In the genomic region with DNA sequence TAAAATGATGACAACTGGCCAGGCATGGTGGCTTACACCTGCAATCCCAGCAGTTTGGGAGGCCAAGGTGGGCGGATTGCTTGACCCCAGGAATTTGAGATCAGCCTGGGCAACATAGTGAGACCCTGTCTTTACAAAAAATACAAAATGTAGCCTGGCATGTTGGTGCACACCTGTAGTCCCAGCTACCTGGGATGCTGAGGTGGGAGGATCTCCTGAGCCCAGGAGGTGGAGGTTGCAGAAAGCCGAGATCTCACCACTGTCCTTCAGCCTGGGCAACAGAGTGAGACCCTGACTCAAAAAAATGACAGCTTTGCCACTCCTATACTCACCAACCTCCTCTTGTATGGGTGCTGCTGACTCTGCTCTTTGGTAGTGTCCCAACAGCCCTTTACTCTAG, we compare ENCODE assay signal across 23 cellular contexts. TPM values are rescaled to one million over a fixed set of nuclear protein-coding genes. Genes with fewer than 3 reads are reported as not detected.
DNase-seq lines count a peak whose midpoint lies in the region; ATAC-seq, FAIRE-seq and TF ChIP-seq lines count a peak whose summit lies in the region.
"Had no signal": no experiment of that assay in that cellular context is flagged by ENCODE, and none has a peak within 500 bp of the region (broad histone marks: within the 10 kb centered on the region; RNA-seq: fewer than 3 reads in every experiment).

No MANE protein-coding gene starts in this region.

- POLR2A ChIA-PET in HEK293 (lab: Yijun Ruan, JAX) = interaction anchor here (1.1 kb wide), 1 partner anchor 21 kb away, joined by 3 read pairs; a partner anchor contains a TSS
- POLR2A ChIA-PET in H1 (lab: Charles Lee; ENCODE audit: partially characterized antibody) = interaction anchor here (1.1 to 1.5 kb wide), 3 partner anchors 14 to 34 kb away, joined by 3 read pairs; no protein-coding TSS in a partner anchor

- H3K4me3 ChIP-seq in HEK293 (ENCODE audit: low read depth, low read length) (no peak overlapping the region), H1 (ENCODE audit: extremely low read depth in 1 of 4, insufficient read depth in 2 of 4, low read depth in 3 of 4, low read length in 4 of 4) (no peak overlapping the region)
- H3K4me3 ChIP-seq: BLaER1, GM23248 had no signal

- H2BK5ac ChIP-seq in H1 (ENCODE audit: low read depth, low read length) = no peak overlapping the region

- H3K79me1 ChIP-seq in H1 (ENCODE audit: low read depth, low read length) = no peaks in the 10 kb centered on the region

- no peak overlapping the region for H3K4ac ChIP-seq in H1 (replicated peaks; ENCODE audit: insufficient read length, low read depth, low read length)

- no peaks in the 10 kb centered on the region for H3K27me3 ChIP-seq in H1 (replicated peaks in 1 of 4; ENCODE audit: control insufficient read depth in 3 of 4, extremely low read depth in 1 of 4, insufficient read depth in 3 of 4, low read length in 3 of 4)
- H3K27me3 ChIP-seq: BLaER1 had no signal

- no peak overlapping the region for H3K4me3 Mint-ChIP-seq in brain
- no peak overlapping the region for H3K4me3 Mint-ChIP-seq in stimulated activated effector memory CD8-positive, alpha-beta T cell treated with anti-CD3 and anti-CD28 coated beads, Interleukin-12 subunit alpha, Interleukin-12 subunit beta, amount 100 ng/mL, for 72 hours
- H3K4me3 Mint-ChIP-seq: B cell; CD4-positive, CD25-positive, alpha-beta regulatory T cell; CD8-positive, alpha-beta T cell; H9; HFFc6 had no signal

- TF ChIP-seq EP300 in H1 (IDR thresholded peaks at IDR 0.05; ENCODE audit: borderline replicate concordance in 1 of 2, low read depth in 2 of 2, low read length in 2 of 2) = no peak

- H3K4me1 Mint-ChIP-seq in brain = peaks cover 30% of the 10 kb centered on the region
- no peaks in the 10 kb centered on the region for H3K4me1 Mint-ChIP-seq in stimulated activated effector memory CD8-positive, alpha-beta T cell treated with anti-CD3 and anti-CD28 coated beads, Interleukin-12 subunit alpha, Interleukin-12 subunit beta, amount 100 ng/mL, for 72 hours
- H3K4me1 Mint-ChIP-seq: CD4-positive, CD25-positive, alpha-beta regulatory T cell; H9 had no signal

- no peak overlapping the region for H3K9ac ChIP-seq in H1 (replicated peaks in 1 of 4; ENCODE audit: extremely low read depth in 1 of 4, low read depth in 3 of 4, low read length in 3 of 4)
- H3K9ac ChIP-seq: BLaER1, GM23248 had no signal

- no peak overlapping the region for H2BK120ac ChIP-seq in H1 (replicated peaks; ENCODE audit: low read depth, low read length)

- no peaks in the 10 kb centered on the region for H4K20me1 ChIP-seq in H1 (replicated peaks in 1 of 2; ENCODE audit: control insufficient read depth in 1 of 2, insufficient read depth in 2 of 2, low read length in 2 of 2)

- H3K27ac ChIP-seq in HEK293 (ENCODE audit: extremely low read depth, low read depth, low read length) (no peak overlapping the region), H1 (ENCODE audit: low read depth, low read length) (no peak overlapping the region)
- H3K27ac ChIP-seq: 22Rv1, BLaER1, C4-2B, GM23248 had no signal

- peaks cover 0 to 11% of the 10 kb centered on the region in 2 experiments; a peak in 1 of 3 replicates for H3K36me3 ChIP-seq in HEK293 (ENCODE audit: control insufficient read depth in 2 of 2, insufficient read depth in 1 of 2, low read length in 2 of 2)
- no peaks in the 10 kb centered on the region for H3K36me3 ChIP-seq in H1 (ENCODE audit: control insufficient read depth in 2 of 4, insufficient read depth in 4 of 4, low read length in 3 of 4)

- no peak overlapping the region for H2BK15ac ChIP-seq in H1 (ENCODE audit: low read length)

- peak overlapping the region in 4 of 5 experiments; percentile 32 to 83 (median 48) for H3K27ac Mint-ChIP-seq in brain
- peak overlapping the region; percentile 66 for H3K27ac Mint-ChIP-seq in stimulated activated effector memory CD8-positive, alpha-beta T cell treated with anti-CD3 and anti-CD28 coated beads, Interleukin-12 subunit alpha, Interleukin-12 subunit beta, amount 100 ng/mL, for 72 hours
- H3K27ac Mint-ChIP-seq: B cell; CD4-positive, CD25-positive, alpha-beta regulatory T cell; CD8-positive, alpha-beta T cell; HFFc6 had no signal

- H3K18ac ChIP-seq in H1 (ENCODE audit: extremely low read depth, low read length) = no peak overlapping the region

- H3K4me1 ChIP-seq in HEK293 (ENCODE audit: control insufficient read depth, insufficient read depth, low read length) (0 out of 2 replicates have a peak, but pooled peaks cover 2% of the 10 kb centered on the region), H1 (replicated peaks in 1 of 4; ENCODE audit: control insufficient read depth in 3 of 4, insufficient read depth in 4 of 4, low read length in 3 of 4) (no peaks in the 10 kb centered on the region)
- H3K4me1 ChIP-seq: BLaER1 had no signal

- H2AFZ ChIP-seq in H1 (ENCODE audit: low read length) = no peak overlapping the region
- H2AFZ ChIP-seq: GM23248 had no signal

- H4K8ac ChIP-seq in H1 (ENCODE audit: extremely low read depth, insufficient read depth, low read length) = no peak overlapping the region

- DNase-seq in H1 (ENCODE audit: low read depth in 1 of 2, low spot score in 2 of 2) (no peak), EL (no peak)
- DNase-seq in stimulated activated effector memory CD8-positive, alpha-beta T cell treated with anti-CD3 and anti-CD28 coated beads, Interleukin-12 subunit alpha, Interleukin-12 subunit beta, amount 100 ng/mL, for 72 hours (ENCODE audit: low spot score in 2 of 2) = no peak
- DNase-seq in effector CD4-positive, alpha-beta T cell = no peak
- DNase-seq: Caco-2; CD4-positive, CD25-positive, alpha-beta regulatory T cell; CD8-positive, alpha-beta T cell; DMS79; GF-D8; GM23248; H9; HFFc6 had no signal

- no peaks in the 10 kb centered on the region for H3K23me2 ChIP-seq in H1 (ENCODE audit: low read depth, low read length)

- H2BK20ac ChIP-seq in H1 (ENCODE audit: low read length) = no peak overlapping the region

- H3K14ac ChIP-seq in H1 (ENCODE audit: insufficient read length) = no peak overlapping the region

- no peak overlapping the region for H3K56ac ChIP-seq in H1 (replicated peaks; ENCODE audit: insufficient read length, low read depth, low read length)

- no peaks in the 10 kb centered on the region for H3K79me2 ChIP-seq in H1 (ENCODE audit: control insufficient read depth in 1 of 2, insufficient read depth in 2 of 2, low read length in 2 of 2)

- peaks cover 6% of the 10 kb centered on the region for H3K27me3 Mint-ChIP-seq in brain
- H3K27me3 Mint-ChIP-seq: B cell; CD4-positive, CD25-positive, alpha-beta regulatory T cell had no signal

- CTCF ChIA-PET in HEK293 (lab: Yijun Ruan, JAX) (interaction anchor here (0.6 to 0.7 kb wide), 3 partner anchors 17 to 782 kb away, joined by 3 read pairs; no protein-coding TSS in a partner anchor), H1 (lab: Charles Lee; ENCODE audit: partially characterized antibody) (interaction anchor here (0.5 to 1.1 kb wide), 3 partner anchors 12 to 66 kb away, joined by 3 to 5 read pairs (median 3); no protein-coding TSS in a partner anchor)

- 95% methylated on average over 2 of the region's 2 CpGs; no CpG with 5 or more reads in 1 of the 2 experiments for WGBS in H1 (ENCODE audit: extremely low coverage in 1 of 2, insufficient coverage in 1 of 2, insufficient read length in 1 of 2, insufficient replicate concordance in 2 of 2, low coverage in 1 of 2, low lambda C conversion rate in 2 of 2, missing lambda C conversion rate in 1 of 2), 2 experiments

- peaks cover 82% of the 10 kb centered on the region for H3K36me3 Mint-ChIP-seq in brain
- peaks cover 55% of the 10 kb centered on the region for H3K36me3 Mint-ChIP-seq in stimulated activated effector memory CD8-positive, alpha-beta T cell treated with anti-CD3 and anti-CD28 coated beads, Interleukin-12 subunit alpha, Interleukin-12 subunit beta, amount 100 ng/mL, for 72 hours

- no peak overlapping the region for H3K23ac ChIP-seq in H1 (ENCODE audit: insufficient read length)

- FAIRE-seq in H1 (lab: Jason Lieb, UNC) = no peak
- FAIRE-seq: A204.1, GM12891, GM18507 had no signal

- H3K4me2 ChIP-seq in H1 (ENCODE audit: insufficient read depth in 1 of 2, low read depth in 2 of 2, low read length in 2 of 2) = no peak overlapping the region
- H3K4me2 ChIP-seq: BLaER1 had no signal

- TF ChIP-seq RAD21 in H1 (IDR thresholded peaks at IDR 0.05 in 1 of 2, conservative IDR thresholded peaks at IDR 0.05 in 1 of 2; ENCODE audit: low read depth in 2 of 2, low read length in 2 of 2) = no peak

- TF ChIP-seq POLR2A in H1 (IDR thresholded peaks at IDR 0.05; ENCODE audit: control extremely low read depth in 1 of 2, low read depth in 2 of 2, low read length in 2 of 2) = no peak

- H2AK5ac ChIP-seq in H1 (ENCODE audit: low read depth, low read length) = no peak overlapping the region

- no peak overlapping the region for H4K91ac ChIP-seq in H1 (replicated peaks; ENCODE audit: insufficient read length, low read length)

- peaks cover 0 to 2% (median 0%) of the 10 kb centered on the region in 5 experiments for H3K9me3 Mint-ChIP-seq in brain
- H3K9me3 Mint-ChIP-seq in stimulated activated effector memory CD8-positive, alpha-beta T cell treated with anti-CD3 and anti-CD28 coated beads, Interleukin-12 subunit alpha, Interleukin-12 subunit beta, amount 100 ng/mL, for 72 hours = no peaks in the 10 kb centered on the region
- H3K9me3 Mint-ChIP-seq: CD4-positive, CD25-positive, alpha-beta regulatory T cell; CD8-positive, alpha-beta T cell; H9; HFFc6 had no signal

- no peak for TF ChIP-seq CTCF in HEK293 (tag by site-specific recombination; IDR thresholded peaks at IDR 0.05)
- TF ChIP-seq CTCF in brain (conservative IDR thresholded peaks at IDR 0.05) = no peak
- TF ChIP-seq CTCF in H1 (IDR thresholded peaks at IDR 0.05; ENCODE audit: control extremely low read depth in 1 of 3, insufficient read depth in 1 of 3, low read depth in 1 of 3, low read length in 3 of 3) = no peak

- no peak for ATAC-seq in stimulated activated effector memory CD8-positive, alpha-beta T cell treated with anti-CD3 and anti-CD28 coated beads, Interleukin-12 subunit alpha, Interleukin-12 subunit beta, amount 100 ng/mL, for 72 hours
- ATAC-seq in GM19397 (IDR thresholded peaks at IDR 0.05; ENCODE audit: unreplicated experiment) = no peak
- ATAC-seq: CD8-positive, alpha-beta T cell; HCT116 had no signal

- H3K9me3 ChIP-seq in HEK293 (ENCODE audit: control insufficient read depth, insufficient read depth, low read depth, low read length) (no peaks in the 10 kb centered on the region), H1 (ENCODE audit: insufficient read depth in 2 of 2, low read depth in 1 of 2, low read length in 1 of 2) (no peaks in the 10 kb centered on the region)
- H3K9me3 ChIP-seq: BLaER1, Caco-2 had no signal

- H4K5ac ChIP-seq in H1 (ENCODE audit: insufficient read length, low read depth, low read length) = no peak overlapping the region

- H2BK12ac ChIP-seq in H1 (ENCODE audit: low read depth, low read length) = 0 out of 2 replicates have a peak overlapping the region, but pooled peaks have one; percentile 5

RNA-seq across cellular contexts. Expression of a gene that starts 18.6 kb away (rescaled TPM):
- 271 TPM for polyA plus RNA-seq in brain (ENCODE audit: insufficient read depth, low read depth, low replicate concordance)
- 9.6 and 9.7 TPM in 2 replicates for total RNA-seq in H1 (2021; fragmentation: NEBNext Ultra II Directional; extraction: Animal tissue kit (Norgen Biotek cat#: 25700))
- polyA plus RNA-seq in H1 (2011; rRNA removed) = 6.1 and 7.2 TPM in 2 replicates
- 7.5 TPM for polyA plus RNA-seq in H1 (2011; cell fraction: cytosol; rRNA removed)
- polyA plus RNA-seq in H1 (2011; cell fraction: nucleus; rRNA removed) = 5.9 TPM
- 6.3 to 10.9 TPM (median 8.8 TPM) in 4 replicates for polyA plus RNA-seq in H1 (2012, experiment 1 of 2)
- polyA plus RNA-seq in H1 (2012, experiment 2 of 2) = 4.4 TPM
- 7.2 TPM for polyA plus RNA-seq in H1 (2013, experiment 1 of 2)
- polyA plus RNA-seq in H1 (2013, experiment 2 of 2) = 8.3 TPM
- 19.6 and 25.2 TPM in 2 replicates for polyA minus RNA-seq in H1 (2011; rRNA and poly(A)+ RNA removed)
- polyA minus RNA-seq in H1 (2011; cell fraction: cytosol; rRNA and poly(A)+ RNA removed) = 8.6 TPM
- 8.3 TPM for polyA minus RNA-seq in H1 (2011; cell fraction: nucleus; rRNA and poly(A)+ RNA removed)

RNA-seq across cellular contexts. Expression of a gene that starts 20.9 kb away (rescaled TPM):
- 17.9 TPM for polyA plus RNA-seq in brain (ENCODE audit: insufficient read depth, low read depth, low replicate concordance)
- 52.1 and 52.9 TPM in 2 replicates for total RNA-seq in H1 (2021; fragmentation: NEBNext Ultra II Directional; extraction: Animal tissue kit (Norgen Biotek cat#: 25700))
- polyA plus RNA-seq in H1 (2011; rRNA removed) = 25.7 and 26.2 TPM in 2 replicates
- 21.2 TPM for polyA plus RNA-seq in H1 (2011; cell fraction: cytosol; rRNA removed)
- polyA plus RNA-seq in H1 (2011; cell fraction: nucleus; rRNA removed) = 59.4 TPM
- 25.6 to 31.1 TPM (median 29.2 TPM) in 4 replicates for polyA plus RNA-seq in H1 (2012, experiment 1 of 2)
- polyA plus RNA-seq in H1 (2012, experiment 2 of 2) = 4.6 TPM
- 24.3 TPM for polyA plus RNA-seq in H1 (2013, experiment 1 of 2)
- polyA plus RNA-seq in H1 (2013, experiment 2 of 2) = 25.1 TPM
- 62.3 and 90.8 TPM in 2 replicates for polyA minus RNA-seq in H1 (2011; rRNA and poly(A)+ RNA removed)
- polyA minus RNA-seq in H1 (2011; cell fraction: cytosol; rRNA and poly(A)+ RNA removed) = 23.6 TPM
- polyA minus RNA-seq in H1 (2011; cell fraction: nucleus; rRNA and poly(A)+ RNA removed) = 47.9 TPM

RNA-seq across cellular contexts. Expression of a gene that starts 33.2 kb away (rescaled TPM):
- polyA plus RNA-seq in brain (ENCODE audit: insufficient read depth, low read depth, low replicate concordance) (12.2 TPM), H1 (2011; rRNA removed) (19.7 and 26.8 TPM in 2 replicates)
- 25.3 TPM in 2 replicates for total RNA-seq in H1 (2021; fragmentation: NEBNext Ultra II Directional; extraction: Animal tissue kit (Norgen Biotek cat#: 25700))
- polyA plus RNA-seq in H1 (2011; cell fraction: cytosol; rRNA removed) = 26.9 TPM
- polyA plus RNA-seq in H1 (2011; cell fraction: nucleus; rRNA removed) = 10.2 TPM
- polyA plus RNA-seq in H1 (2012, experiment 1 of 2) = 25.7 to 29.6 TPM (median 27.8 TPM) in 4 replicates
- 3.2 TPM for polyA plus RNA-seq in H1 (2012, experiment 2 of 2)
- polyA plus RNA-seq in H1 (2013, experiment 1 of 2) = 8.1 TPM
- 8.5 TPM for polyA plus RNA-seq in H1 (2013, experiment 2 of 2)
- 41.7 and 49.5 TPM in 2 replicates for polyA minus RNA-seq in H1 (2011; rRNA and poly(A)+ RNA removed)
- polyA minus RNA-seq in H1 (2011; cell fraction: cytosol; rRNA and poly(A)+ RNA removed) = 18.3 TPM
- 14.1 TPM for polyA minus RNA-seq in H1 (2011; cell fraction: nucleus; rRNA and poly(A)+ RNA removed)

RNA-seq across cellular contexts. Expression of a gene that starts 56.3 kb away (rescaled TPM):
- 24.1 TPM for polyA plus RNA-seq in brain (ENCODE audit: insufficient read depth, low read depth, low replicate concordance)
- total RNA-seq in H1 (2021; fragmentation: NEBNext Ultra II Directional; extraction: Animal tissue kit (Norgen Biotek cat#: 25700)) = 53.4 and 56.6 TPM in 2 replicates
- polyA plus RNA-seq in H1 (2011; rRNA removed) = 59.9 and 81.1 TPM in 2 replicates
- polyA plus RNA-seq in H1 (2011; cell fraction: cytosol; rRNA removed) = 82.9 TPM
- polyA plus RNA-seq in H1 (2011; cell fraction: nucleus; rRNA removed) = 112 TPM
- 50.2 to 59.1 TPM (median 55.5 TPM) in 4 replicates for polyA plus RNA-seq in H1 (2012, experiment 1 of 2)
- polyA plus RNA-seq in H1 (2012, experiment 2 of 2) = 11.6 TPM
- polyA plus RNA-seq in H1 (2013, experiment 1 of 2) = 46.7 TPM
- polyA plus RNA-seq in H1 (2013, experiment 2 of 2) = 44.1 TPM
- 89.4 and 120 TPM in 2 replicates for polyA minus RNA-seq in H1 (2011; rRNA and poly(A)+ RNA removed)
- polyA minus RNA-seq in H1 (2011; cell fraction: cytosol; rRNA and poly(A)+ RNA removed) = 50.6 TPM
- polyA minus RNA-seq in H1 (2011; cell fraction: nucleus; rRNA and poly(A)+ RNA removed) = 103 TPM

Comparison
In these comparisons a context has a peak if more than half of its experiments do, and no peak if none do; other contexts are left out.
1. RNA of a gene that starts 18.6 kb away (polyA plus RNA-seq): 271 TPM in brain (single experiment); 4.4 to 10.9 TPM in H1; every median in the first group is over 10 times any median in the second.